In genomic region chr17:41930009-41930832, GRCh38 we compare ENCODE assay signal across 8 cellular contexts. TPM values are rescaled to one million over a fixed set of nuclear protein-coding genes. Genes with fewer than 3 reads are reported as not detected.
A peak's percentile ranks its signal among the peaks of the same experiment; 100 is the strongest.
DNase-seq lines count a peak whose midpoint lies in the region; TF ChIP-seq lines count a peak whose summit lies in the region.

TSS of gene ODAD4 (plus strand) at chr17:41930617. CDS start at chr17:41930724, 107 bp downstream.

- H3K4me3 Mint-ChIP-seq in HFFc6, result peak within 1 kb of the TSS; percentile 95

- H3K27ac Mint-ChIP-seq in HFFc6, result peak within 1 kb of the TSS; percentile 99

- H3K4me1 Mint-ChIP-seq in HFFc6 (ENCODE audit: low read depth), result peaks cover 22% of the 10 kb centered on the region

- H3K27me3 Mint-ChIP-seq in HFFc6 (ENCODE audit: insufficient read depth), result no peaks in the 10 kb centered on the region; the same call in none of the 2 replicates

- DNase-seq in HFFc6 (peak; percentile 98), NB4 (ENCODE audit: low read depth) (peak; percentile 98), SK-N-DZ (ENCODE audit: low spot score) (peak; percentile 97), glomerular endothelial cell (ENCODE audit: extremely low read depth, low read depth, low spot score) (peak; percentile 77), occipital lobe (lab: John Stamatoyannopoulos, UW) (peak; percentile 94)
- DNase-seq in activated naive CD4-positive, alpha-beta T cell treated with anti-CD3 and anti-CD28 coated beads, Interleukin-2, amount 50 U/mL, for 16 hours, result peak; percentile 98

- peak; percentile 86 for TF ChIP-seq POLR2A in NB4 (IDR thresholded peaks at IDR 0.05; ENCODE audit: extremely low read depth, insufficient read length)

- no peaks in the 10 kb centered on the region for H3K36me3 Mint-ChIP-seq in HFFc6 (ENCODE audit: low read depth)

- H3K9me3 Mint-ChIP-seq in HFFc6, result no peaks in the 10 kb centered on the region

- H3K27ac ChIP-seq in temporal lobe (ENCODE audit: low read depth, low read length), result peak within 1 kb of the TSS; percentile 82

- TF ChIP-seq CTCF in HFFc6 (IDR thresholded peaks at IDR 0.05) (peak; percentile 70), NB4 (IDR thresholded peaks at IDR 0.05; ENCODE audit: low read depth, low read length) (peak; percentile 31)

- H3K4me3 ChIP-seq in GM08714 (ENCODE audit: low read length) (peak within 1 kb of the TSS; percentile 61), NB4 (ENCODE audit: low read depth, low read length) (peak within 1 kb of the TSS; percentile 66)

RNA-seq across cellular contexts. Expression of gene ODAD4, which starts in this region (rescaled TPM):
- total RNA-seq in HFFc6 (2021; fragmentation: NEBNext Ultra II Directional; extraction: Animal tissue kit (Norgen Biotek cat#: 25700)), result 1 to 10 TPM in 3 of 6 experiments, under 1 TPM in 3; 0.74 to 1.8 (median 0.97) TPM
- 1.5 and 3.5 TPM in 2 replicates for polyA plus RNA-seq in SK-N-DZ (2014; cell fraction: cytosol; rRNA removed)
- 1.4 and 2.5 TPM in 2 replicates for polyA plus RNA-seq in SK-N-DZ (2014; cell fraction: nucleus; rRNA removed)
- 0.15 and 0.58 TPM in 2 replicates for total RNA-seq in glomerular endothelial cell
- total RNA-seq in occipital lobe, result 1.6 TPM
- total RNA-seq in temporal lobe, result 1.7 TPM

Comparison
In these comparisons a context has a peak if more than half of its experiments do, and no peak if none do; other contexts are left out.
1. Peak in every context shown above with its lines: DNase-seq, H3K4me3 ChIP-seq and H3K27ac ChIP-seq.
2. Peak in DNase-seq in glomerular endothelial cell; RNA of the gene not detected or under 1 TPM.